13 cellular contexts compared by ENCODE assay signal in the genomic region with DNA sequence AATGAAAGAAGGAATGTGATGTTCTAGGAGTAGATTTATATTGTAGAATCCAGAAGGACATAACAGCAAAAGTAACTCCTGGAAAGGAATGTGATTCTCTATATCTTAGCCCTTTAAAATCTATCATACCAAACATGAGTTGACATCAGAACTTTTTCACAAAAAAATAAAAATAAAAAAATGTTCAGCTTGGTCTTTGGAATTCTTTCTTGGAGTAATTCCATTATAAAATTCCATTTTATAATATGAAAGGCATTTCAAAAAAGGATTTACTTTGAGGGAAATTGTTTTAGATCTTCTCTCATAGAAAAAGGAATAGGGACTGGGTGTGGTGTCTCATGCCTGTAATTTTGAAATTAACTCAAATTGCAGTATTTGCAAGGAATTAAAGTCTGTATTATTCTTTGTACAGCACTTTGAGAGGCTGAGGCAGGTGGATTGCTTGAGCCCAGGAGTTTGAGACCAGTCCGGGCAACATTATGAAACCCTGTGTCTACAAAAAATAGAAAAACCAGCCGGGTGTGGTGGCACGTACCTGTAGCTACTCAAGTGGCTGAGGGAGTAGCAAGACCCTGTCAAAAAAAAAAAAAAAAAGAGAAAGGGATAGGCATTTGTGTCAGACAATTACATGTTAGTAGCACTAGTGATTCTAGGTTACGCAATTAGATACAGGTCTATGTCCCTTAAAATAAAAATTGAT.
"Had no signal": no experiment of that assay in that cellular context is flagged by ENCODE, and none has a peak within 500 bp of the region (broad histone marks: within the 10 kb centered on the region; RNA-seq: fewer than 3 reads in every experiment).

No MANE protein-coding gene starts in this region.

- DNase-seq: activated CD4-positive, alpha-beta memory T cell treated with anti-CD3 and anti-CD28 coated beads, Interleukin-2, amount 10 ng/mL, durations not matched to agents 7 days and 5 days; activated CD4-positive, alpha-beta T cell treated with anti-CD3 and anti-CD28 coated beads for 4 hours; activated effector memory CD4-positive, alpha-beta T cell treated with anti-CD3 and anti-CD28 coated beads, Interleukin-2, amount 50 U/mL, for 16 hours; activated T-cell treated with anti-CD3 and anti-CD28 coated beads, Interleukin-2, amount 50 U/mL, for 4 hours; left colon; naive thymus-derived CD4-positive, alpha-beta T cell; small intestine; T-helper 2 cell; upper lobe of left lung had no signal

- H3K36me3 ChIP-seq: breast epithelium, upper lobe of left lung had no signal

- ATAC-seq: activated T-cell treated with anti-CD3 and anti-CD28 coated beads, Interleukin-2, amount 50 U/mL, for 4 hours; left colon; naive thymus-derived CD4-positive, alpha-beta T cell; WTC11 had no signal

- H3K9me3 ChIP-seq: breast epithelium, right atrium auricular region, upper lobe of left lung had no signal

- H3K4me1 ChIP-seq: breast epithelium, right atrium auricular region, upper lobe of left lung had no signal

- H3K4me3 ChIP-seq: breast epithelium, lung, right atrium auricular region, upper lobe of left lung had no signal

- H3K27ac ChIP-seq: breast epithelium, right atrium auricular region, upper lobe of left lung had no signal

- H3K27me3 ChIP-seq: breast epithelium, right atrium auricular region, upper lobe of left lung had no signal
